ENCODE assay signal across 9 cellular contexts in genomic region chr10:18238875-18239485, GRCh38.
A peak's percentile ranks its signal among the peaks of the same experiment; 100 is the strongest.
DNase-seq lines count a peak whose midpoint lies in the region; ATAC-seq lines count a peak whose summit lies in the region.
"Had no signal": no experiment of that assay in that cellular context is flagged by ENCODE, and none has a peak within 500 bp of the region (broad histone marks: within the 10 kb centered on the region; RNA-seq: fewer than 3 reads in every experiment).

No MANE protein-coding gene starts in this region.

- no peak overlapping the region for H3K4me3 Mint-ChIP-seq in CD8-positive, alpha-beta memory T cell
- H3K4me3 Mint-ChIP-seq in T-helper 17 cell = no peak overlapping the region

- peaks cover 0 to 6% (median 0%) of the 10 kb centered on the region in 5 donors for H3K9me3 Mint-ChIP-seq in CD8-positive, alpha-beta memory T cell

- CTCF ChIA-PET in CD8-positive, alpha-beta memory T cell (lab: Charles Lee) = no interaction called here

- H3K36me3 ChIP-seq in CD8-positive, alpha-beta memory T cell (ENCODE audit: insufficient read depth, low read length) = no peaks in the 10 kb centered on the region
- H3K36me3 ChIP-seq: SJSA1 had no signal

- no peak for ATAC-seq in T-helper 17 cell

- no peak overlapping the region for H3K4me3 ChIP-seq in CD8-positive, alpha-beta memory T cell (ENCODE audit: low read length)
- H3K4me3 ChIP-seq: SJSA1 had no signal

- peaks cover 2 to 5% of the 10 kb centered on the region in 2 donors for H3K27me3 Mint-ChIP-seq in CD8-positive, alpha-beta memory T cell
- peaks cover 28% of the 10 kb centered on the region for H3K27me3 Mint-ChIP-seq in T-helper 17 cell

- no peak overlapping the region for H3K27ac ChIP-seq in CD8-positive, alpha-beta memory T cell (ENCODE audit: low read depth, low read length)
- H3K27ac ChIP-seq: SJSA1 had no signal

- no peaks in the 10 kb centered on the region for H3K9me3 ChIP-seq in CD8-positive, alpha-beta memory T cell (ENCODE audit: low read length)
- no peaks in the 10 kb centered on the region for H3K9me3 ChIP-seq in T-helper 17 cell (ENCODE audit: control insufficient read depth, low read length, poor library complexity, severe bottlenecking)
- H3K9me3 ChIP-seq: SJSA1 had no signal

- no peaks in the 10 kb centered on the region for H3K27me3 ChIP-seq in CD8-positive, alpha-beta memory T cell (ENCODE audit: insufficient read depth, low read length, poor library complexity, severe bottlenecking)
- H3K27me3 ChIP-seq: SJSA1 had no signal

- H3K4me1 ChIP-seq in CD8-positive, alpha-beta memory T cell (ENCODE audit: insufficient read depth, low read length) = no peaks in the 10 kb centered on the region
- H3K4me1 ChIP-seq: SJSA1 had no signal

- H3K4me1 Mint-ChIP-seq in CD8-positive, alpha-beta memory T cell = no peaks in the 10 kb centered on the region
- H3K4me1 Mint-ChIP-seq in T-helper 17 cell = peaks cover 3% of the 10 kb centered on the region

- H3K36me3 Mint-ChIP-seq in CD8-positive, alpha-beta memory T cell = no peaks in the 10 kb centered on the region
- no peaks in the 10 kb centered on the region for H3K36me3 Mint-ChIP-seq in T-helper 17 cell (ENCODE audit: low read depth)

- DNase-seq in ELR (ENCODE audit: low read depth) (peak; percentile 62), KG1 (lab: John Stamatoyannopoulos, UW) (peak; percentile 7), astrocyte of the hippocampus (ENCODE audit: low read depth, low spot score) (peak; percentile 68), kidney tubule cell (ENCODE audit: low spot score) (peak; percentile 57), NCI-H526 treated with DMSO at 0.1 percent for 48 hours (lab: John Stamatoyannopoulos, UW) (no peak), T-helper 17 cell (no peak), activated T-cell treated with anti-CD3 and anti-CD28 coated beads for 4 hours (no peak)
- DNase-seq in CD8-positive, alpha-beta memory T cell = no peak

- H3K27ac Mint-ChIP-seq in CD8-positive, alpha-beta memory T cell = no peak overlapping the region
- H3K27ac Mint-ChIP-seq in T-helper 17 cell = no peak overlapping the region

- POLR2A ChIA-PET in CD8-positive, alpha-beta memory T cell (lab: Charles Lee) = no interaction called here

Comparison
In these comparisons a context has a peak if more than half of its experiments do, and no peak if none do; other contexts are left out.
1. DNase-seq: peak in ELR (single experiment), KG1 (single experiment), astrocyte of the hippocampus (single experiment) and kidney tubule cell (single experiment); none in CD8-positive, alpha-beta memory T cell (0 of 5), NCI-H526 treated with DMSO at 0.1 percent for 48 hours (single experiment), T-helper 17 cell (0 of 3) and activated T-cell treated with anti-CD3 and anti-CD28 coated beads for 4 hours (single experiment).